Comparison of ENCODE assay signal across 1 cellular context in the genomic region with DNA sequence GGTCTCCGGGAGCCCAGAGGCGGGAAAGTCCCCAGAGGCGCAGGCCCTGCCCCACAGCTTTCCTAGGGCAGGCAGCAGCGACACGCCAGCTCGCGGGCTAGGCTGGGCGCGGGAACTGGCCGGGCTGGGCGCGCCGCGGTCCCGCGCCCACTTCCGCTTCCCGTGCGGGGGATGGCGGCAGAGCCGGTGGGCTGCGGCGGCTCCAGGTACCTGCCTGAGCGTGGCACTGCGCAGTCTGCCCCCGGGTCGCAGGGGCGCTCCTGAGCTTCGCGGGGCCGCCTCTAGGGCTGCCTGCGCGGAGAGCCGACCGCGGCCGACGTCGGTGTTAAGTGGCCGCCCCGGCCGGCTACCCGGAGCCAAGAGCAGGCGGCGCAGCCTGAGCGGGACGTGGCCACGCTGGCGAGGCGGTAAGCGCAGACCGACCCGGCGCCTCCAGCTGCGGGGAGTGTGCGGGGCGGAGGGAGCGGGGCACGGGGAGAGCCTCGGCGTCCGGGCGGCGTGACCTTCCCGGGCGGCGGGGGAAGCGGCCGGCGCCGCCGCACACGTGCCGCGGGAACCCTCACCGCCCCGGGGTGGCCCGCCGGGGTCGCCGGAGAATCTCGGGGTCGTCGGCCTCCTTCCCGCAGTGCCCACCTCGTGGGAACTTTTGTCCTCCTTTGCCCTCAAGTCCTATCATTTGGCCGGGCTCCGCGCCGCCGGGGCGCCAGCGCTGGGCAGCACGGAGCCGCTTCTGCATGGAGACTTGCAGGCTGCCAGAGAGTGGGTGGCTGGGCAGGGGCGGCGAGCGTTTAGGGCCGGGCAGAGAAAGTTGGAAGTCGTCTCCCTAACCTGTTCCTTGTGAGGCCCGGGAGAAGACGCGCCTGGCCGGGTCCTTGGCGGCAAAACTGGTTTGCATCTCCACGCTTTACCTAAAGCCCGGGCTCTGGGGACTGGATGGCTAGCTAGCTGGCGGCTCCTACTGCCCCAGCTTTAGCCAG.
TF ChIP-seq lines count a peak whose summit lies in the region.

No MANE protein-coding gene starts in this region.

TF ChIP-seq in HCT116, 20 proteins besides CTCF, POLR2A, EP300 and RAD21 (continued from another document):
- TF ChIP-seq, protein P1, sequence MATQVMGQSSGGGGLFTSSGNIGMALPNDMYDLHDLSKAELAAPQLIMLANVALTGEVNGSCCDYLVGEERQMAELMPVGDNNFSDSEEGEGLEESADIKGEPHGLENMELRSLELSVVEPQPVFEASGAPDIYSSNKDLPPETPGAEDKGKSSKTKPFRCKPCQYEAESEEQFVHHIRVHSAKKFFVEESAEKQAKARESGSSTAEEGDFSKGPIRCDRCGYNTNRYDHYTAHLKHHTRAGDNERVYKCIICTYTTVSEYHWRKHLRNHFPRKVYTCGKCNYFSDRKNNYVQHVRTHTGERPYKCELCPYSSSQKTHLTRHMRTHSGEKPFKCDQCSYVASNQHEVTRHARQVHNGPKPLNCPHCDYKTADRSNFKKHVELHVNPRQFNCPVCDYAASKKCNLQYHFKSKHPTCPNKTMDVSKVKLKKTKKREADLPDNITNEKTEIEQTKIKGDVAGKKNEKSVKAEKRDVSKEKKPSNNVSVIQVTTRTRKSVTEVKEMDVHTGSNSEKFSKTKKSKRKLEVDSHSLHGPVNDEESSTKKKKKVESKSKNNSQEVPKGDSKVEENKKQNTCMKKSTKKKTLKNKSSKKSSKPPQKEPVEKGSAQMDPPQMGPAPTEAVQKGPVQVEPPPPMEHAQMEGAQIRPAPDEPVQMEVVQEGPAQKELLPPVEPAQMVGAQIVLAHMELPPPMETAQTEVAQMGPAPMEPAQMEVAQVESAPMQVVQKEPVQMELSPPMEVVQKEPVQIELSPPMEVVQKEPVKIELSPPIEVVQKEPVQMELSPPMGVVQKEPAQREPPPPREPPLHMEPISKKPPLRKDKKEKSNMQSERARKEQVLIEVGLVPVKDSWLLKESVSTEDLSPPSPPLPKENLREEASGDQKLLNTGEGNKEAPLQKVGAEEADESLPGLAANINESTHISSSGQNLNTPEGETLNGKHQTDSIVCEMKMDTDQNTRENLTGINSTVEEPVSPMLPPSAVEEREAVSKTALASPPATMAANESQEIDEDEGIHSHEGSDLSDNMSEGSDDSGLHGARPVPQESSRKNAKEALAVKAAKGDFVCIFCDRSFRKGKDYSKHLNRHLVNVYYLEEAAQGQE (IDR thresholded peaks at IDR 0.05; ENCODE audit: low read depth): no peak
- TF ChIP-seq, protein P2, sequence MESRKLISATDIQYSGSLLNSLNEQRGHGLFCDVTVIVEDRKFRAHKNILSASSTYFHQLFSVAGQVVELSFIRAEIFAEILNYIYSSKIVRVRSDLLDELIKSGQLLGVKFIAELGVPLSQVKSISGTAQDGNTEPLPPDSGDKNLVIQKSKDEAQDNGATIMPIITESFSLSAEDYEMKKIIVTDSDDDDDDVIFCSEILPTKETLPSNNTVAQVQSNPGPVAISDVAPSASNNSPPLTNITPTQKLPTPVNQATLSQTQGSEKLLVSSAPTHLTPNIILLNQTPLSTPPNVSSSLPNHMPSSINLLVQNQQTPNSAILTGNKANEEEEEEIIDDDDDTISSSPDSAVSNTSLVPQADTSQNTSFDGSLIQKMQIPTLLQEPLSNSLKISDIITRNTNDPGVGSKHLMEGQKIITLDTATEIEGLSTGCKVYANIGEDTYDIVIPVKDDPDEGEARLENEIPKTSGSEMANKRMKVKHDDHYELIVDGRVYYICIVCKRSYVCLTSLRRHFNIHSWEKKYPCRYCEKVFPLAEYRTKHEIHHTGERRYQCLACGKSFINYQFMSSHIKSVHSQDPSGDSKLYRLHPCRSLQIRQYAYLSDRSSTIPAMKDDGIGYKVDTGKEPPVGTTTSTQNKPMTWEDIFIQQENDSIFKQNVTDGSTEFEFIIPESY (IDR thresholded peaks at IDR 0.05; ENCODE audit: extremely low read depth, insufficient replicate concordance, low read length): no peak
- TF ChIP-seq CBX3 (IDR thresholded peaks at IDR 0.05; ENCODE audit: low read depth) (no peak), SIN3A (IDR thresholded peaks at IDR 0.05; ENCODE audit: low read depth) (no peak), SRF (IDR thresholded peaks at IDR 0.05; ENCODE audit: low read depth) (no peak), FOSL1 (IDR thresholded peaks at IDR 0.05; ENCODE audit: low read depth) (no peak), ZNF274 (IDR thresholded peaks at IDR 0.05; ENCODE audit: low read depth, low read length) (no peak), ELF1 (IDR thresholded peaks at IDR 0.05; ENCODE audit: borderline replicate concordance, low read depth) (no peak), EZH2 (IDR thresholded peaks at IDR 0.05) (no peak), SP1 (IDR thresholded peaks at IDR 0.05; ENCODE audit: low read depth) (no peak), YY1 (IDR thresholded peaks at IDR 0.05; ENCODE audit: extremely low read depth, insufficient replicate concordance, low read depth, low read length) (no peak), CEBPB (IDR thresholded peaks at IDR 0.05; ENCODE audit: low read depth) (no peak), EGR1 (IDR thresholded peaks at IDR 0.05; ENCODE audit: low read depth) (0 out of 2 replicates have a peak, but pooled peaks have one; percentile 33)
- TF ChIP-seq, protein P3, sequence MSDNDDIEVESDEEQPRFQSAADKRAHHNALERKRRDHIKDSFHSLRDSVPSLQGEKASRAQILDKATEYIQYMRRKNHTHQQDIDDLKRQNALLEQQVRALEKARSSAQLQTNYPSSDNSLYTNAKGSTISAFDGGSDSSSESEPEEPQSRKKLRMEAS (IDR thresholded peaks at IDR 0.05): peak; percentile 19; the same call in 1 of the 2 replicates
TF ChIP-seq in HCT116: peak in this region for 4.
